ENCODE assay signal across 24 cellular contexts in genomic region chr1:171295821-171296220, GRCh38. TPM values are rescaled to one million over a fixed set of nuclear protein-coding genes. Genes with fewer than 3 reads are reported as not detected.
DNase-seq lines count a peak whose midpoint lies in the region; ATAC-seq, FAIRE-seq and TF ChIP-seq lines count a peak whose summit lies in the region.
"Had no signal": no experiment of that assay in that cellular context is flagged by ENCODE, and none has a peak within 500 bp of the region (broad histone marks: within the 10 kb centered on the region; RNA-seq: fewer than 3 reads in every experiment).

No MANE protein-coding gene starts in this region.

- H3K79me2 ChIP-seq in GM23338 (replicated peaks; ENCODE audit: insufficient read depth): no peaks in the 10 kb centered on the region
- no peaks in the 10 kb centered on the region for H3K79me2 ChIP-seq in H1 (ENCODE audit: control insufficient read depth in 1 of 2, insufficient read depth in 2 of 2, low read length in 2 of 2)

- FAIRE-seq in H1 (lab: Jason Lieb, UNC): no peak
- FAIRE-seq: A549, H54 had no signal

- peak overlapping the region; percentile 84; the same call in 1 of the 2 replicates for H2BK20ac ChIP-seq in H1 (ENCODE audit: low read length)

- H4K91ac ChIP-seq in H1 (replicated peaks; ENCODE audit: insufficient read length, low read length): no peak overlapping the region

- H3K4me1 Mint-ChIP-seq in GM23338: peaks cover 59% of the 10 kb centered on the region

- no peaks in the 10 kb centered on the region for H3K36me3 ChIP-seq in GM23338 (ENCODE audit: insufficient read depth)
- H3K36me3 ChIP-seq in H1 (ENCODE audit: control insufficient read depth in 2 of 4, insufficient read depth in 4 of 4, low read length in 3 of 4): no peaks in the 10 kb centered on the region
- H3K36me3 ChIP-seq in vagina: no peaks in the 10 kb centered on the region
- no peaks in the 10 kb centered on the region for H3K36me3 ChIP-seq in SJCRH30
- H3K36me3 ChIP-seq: BE2C, SJSA1 had no signal

- TF ChIP-seq EP300 in H1 (IDR thresholded peaks at IDR 0.05; ENCODE audit: borderline replicate concordance in 1 of 2, low read depth in 2 of 2, low read length in 2 of 2): no peak

- 95% methylated on average over 3 of the region's 3 CpGs; no CpG with 5 or more reads in 1 of the 2 experiments for WGBS in H1 (ENCODE audit: extremely low coverage in 1 of 2, insufficient coverage in 1 of 2, insufficient read length in 1 of 2, insufficient replicate concordance in 2 of 2, low coverage in 1 of 2, low lambda C conversion rate in 2 of 2, missing lambda C conversion rate in 1 of 2), 2 experiments

- no peak overlapping the region for H2BK12ac ChIP-seq in H1 (ENCODE audit: low read depth, low read length)

- no peaks in the 10 kb centered on the region for H3K9me3 ChIP-seq in H1 (ENCODE audit: insufficient read depth in 2 of 2, low read depth in 1 of 2, low read length in 1 of 2)
- peaks cover 10% of the 10 kb centered on the region for H3K9me3 ChIP-seq in vagina
- no peaks in the 10 kb centered on the region for H3K9me3 ChIP-seq in SJCRH30 (replicated peaks)
- H3K9me3 ChIP-seq: BE2C, SJSA1 had no signal

- H3K23me2 ChIP-seq in H1 (ENCODE audit: low read depth, low read length): no peaks in the 10 kb centered on the region

- H3K27ac ChIP-seq in GM23338 (ENCODE audit: low read depth): no peak overlapping the region
- no peak overlapping the region for H3K27ac ChIP-seq in H1 (ENCODE audit: low read depth, low read length)
- H3K27ac ChIP-seq in vagina: peak overlapping the region; percentile 46
- no peak overlapping the region for H3K27ac ChIP-seq in SJCRH30
- H3K27ac ChIP-seq: A549, PC-9, SJSA1 had no signal

- H2BK15ac ChIP-seq in H1 (ENCODE audit: low read length): no peak overlapping the region

- H3K9me2 ChIP-seq in GM23338 (ENCODE audit: insufficient read depth): peaks cover 4% of the 10 kb centered on the region; the same call in 1 of the 2 replicates

- H3K14ac ChIP-seq in H1 (ENCODE audit: insufficient read length): no peak overlapping the region

- DNase-seq in EH (ENCODE audit: low read depth): peak; percentile 83
- no peak for DNase-seq in GM23338 (ENCODE audit: low spot score)
- DNase-seq in H1 (ENCODE audit: low read depth in 1 of 2, low spot score in 2 of 2): no peak
- peak in 1 of 2 donors; percentile 44 for DNase-seq in vagina (ENCODE audit: extremely low spot score in 2 of 2)
- DNase-seq in SJCRH30: no peak
- no peak for DNase-seq in activated CD8-positive, alpha-beta memory T cell treated with anti-CD3 and anti-CD28 coated beads, Interleukin-2, amount 50 U/mL, for 48 hours
- DNase-seq: BE2C, Calu3, DMS79 treated with DMSO at 0.1 percent for 48 hours, KBM-7, NCI-H1105 treated with DMSO at 0.1 percent for 48 hours, NCI-H146, NCI-H2029, NCI-H446, NCI-H524 treated with DMSO at 0.1 percent for 48 hours, NCI-H774, PC-9 had no signal

- peaks cover 5% of the 10 kb centered on the region; the same call in 2 of the 3 replicates for H3K36me3 Mint-ChIP-seq in GM23338 (ENCODE audit: low read depth)

- no peak overlapping the region for H4K8ac ChIP-seq in H1 (ENCODE audit: extremely low read depth, insufficient read depth, low read length)

- H3K4me1 ChIP-seq in GM23338 (ENCODE audit: insufficient read depth) (peaks cover 55% of the 10 kb centered on the region), H1 (replicated peaks in 1 of 4; ENCODE audit: control insufficient read depth in 3 of 4, insufficient read depth in 4 of 4, low read length in 3 of 4) (peaks cover 5 to 30% (median 16%) of the 10 kb centered on the region in 4 experiments; a peak in 6 of 7 replicates), vagina (peaks cover 5% of the 10 kb centered on the region), SJCRH30 (peaks cover 5% of the 10 kb centered on the region)
- H3K4me1 ChIP-seq: A549, BE2C, SJSA1 had no signal

- TF ChIP-seq POLR2A in H1 (IDR thresholded peaks at IDR 0.05; ENCODE audit: control extremely low read depth in 1 of 2, low read depth in 2 of 2, low read length in 2 of 2): no peak
- TF ChIP-seq POLR2A in vagina (IDR thresholded peaks at IDR 0.05): no peak

- TF ChIP-seq CTCF in GM23338 (conservative IDR thresholded peaks at IDR 0.05; ENCODE audit: low read depth in 2 of 2) (no peak), H1 (IDR thresholded peaks at IDR 0.05; ENCODE audit: control extremely low read depth in 1 of 3, insufficient read depth in 1 of 3, low read depth in 1 of 3, low read length in 3 of 3) (no peak), vagina (IDR thresholded peaks at IDR 0.05) (no peak)

- no peak overlapping the region for H3K18ac ChIP-seq in H1 (ENCODE audit: extremely low read depth, low read length)

- H2AFZ ChIP-seq in GM23338 (no peak overlapping the region), H1 (ENCODE audit: low read length) (no peak overlapping the region)
- H2AFZ ChIP-seq: PC-9 had no signal

- intact Hi-C loops in vagina (cut with DNase I): no loop called here

- CTCF ChIA-PET in H1 (lab: Charles Lee; ENCODE audit: partially characterized antibody): interaction anchor here (0.7 to 6.0 kb wide), 10 partner anchors 10 to 108 kb away, joined by 3 to 45 read pairs (median 5); partner anchors contain the start of gene FMO4

- no peak overlapping the region for H2AK5ac ChIP-seq in H1 (ENCODE audit: low read depth, low read length)

- no peak overlapping the region for H2BK5ac ChIP-seq in H1 (ENCODE audit: low read depth, low read length)

- H3K4me3 ChIP-seq in GM23338 (no peak overlapping the region), H1 (ENCODE audit: extremely low read depth in 1 of 4, insufficient read depth in 2 of 4, low read depth in 3 of 4, low read length in 4 of 4) (no peak overlapping the region), vagina (no peak overlapping the region), SJCRH30 (no peak overlapping the region)
- H3K4me3 ChIP-seq: A549, PC-9, SJSA1 had no signal

- no peak overlapping the region for H3K27ac Mint-ChIP-seq in GM23338

- POLR2A ChIA-PET in H1 (lab: Charles Lee; ENCODE audit: partially characterized antibody): no interaction called here

- no peak overlapping the region for H3K4ac ChIP-seq in H1 (replicated peaks; ENCODE audit: insufficient read length, low read depth, low read length)

- H3K27me3 Mint-ChIP-seq in GM23338 (ENCODE audit: insufficient read depth, low read depth, poor library complexity): peaks cover 5% of the 10 kb centered on the region

- TF ChIP-seq RAD21 in H1 (IDR thresholded peaks at IDR 0.05 in 1 of 2, conservative IDR thresholded peaks at IDR 0.05 in 1 of 2; ENCODE audit: low read depth in 2 of 2, low read length in 2 of 2): no peak

- H4K5ac ChIP-seq in H1 (ENCODE audit: insufficient read length, low read depth, low read length): no peak overlapping the region

- no peaks in the 10 kb centered on the region for H3F3A ChIP-seq in GM23338 (replicated peaks; ENCODE audit: low read depth)

- H4K20me1 ChIP-seq in GM23338 (replicated peaks; ENCODE audit: insufficient read depth) (no peaks in the 10 kb centered on the region), H1 (replicated peaks in 1 of 2; ENCODE audit: control insufficient read depth in 1 of 2, insufficient read depth in 2 of 2, low read length in 2 of 2) (no peaks in the 10 kb centered on the region)

- H3K27me3 ChIP-seq in GM23338 (ENCODE audit: insufficient read depth): no peaks in the 10 kb centered on the region
- H3K27me3 ChIP-seq in H1 (replicated peaks in 1 of 4; ENCODE audit: control insufficient read depth in 3 of 4, extremely low read depth in 1 of 4, insufficient read depth in 3 of 4, low read length in 3 of 4): no peaks in the 10 kb centered on the region
- H3K27me3 ChIP-seq in vagina: no peaks in the 10 kb centered on the region
- no peaks in the 10 kb centered on the region for H3K27me3 ChIP-seq in SJCRH30
- H3K27me3 ChIP-seq: BE2C, SJSA1 had no signal

- H3K4me3 Mint-ChIP-seq in GM23338: no peak overlapping the region

- H3K9me3 Mint-ChIP-seq in GM23338: peaks cover 5% of the 10 kb centered on the region; the same call in 2 of the 3 replicates

- H3K23ac ChIP-seq in H1 (ENCODE audit: insufficient read length): no peak overlapping the region

- H3K9ac ChIP-seq in H1 (replicated peaks in 1 of 4; ENCODE audit: extremely low read depth in 1 of 4, low read depth in 3 of 4, low read length in 3 of 4): no peak overlapping the region

- H3K4me2 ChIP-seq in GM23338: peak overlapping the region; percentile 14; the same call in 1 of the 2 replicates
- no peak overlapping the region for H3K4me2 ChIP-seq in H1 (ENCODE audit: insufficient read depth in 1 of 2, low read depth in 2 of 2, low read length in 2 of 2)
- H3K4me2 ChIP-seq: A549, PC-9 had no signal

- peak overlapping the region; percentile 97 for H2BK120ac ChIP-seq in H1 (replicated peaks; ENCODE audit: low read depth, low read length)

- ATAC-seq in GM23338: no peak
- no peak for ATAC-seq in GM18858 (IDR thresholded peaks at IDR 0.05; ENCODE audit: unreplicated experiment)
- ATAC-seq: A549, Right ventricle myocardium inferior had no signal

- H3K56ac ChIP-seq in H1 (replicated peaks; ENCODE audit: insufficient read length, low read depth, low read length): no peak overlapping the region

- H3K79me1 ChIP-seq in H1 (ENCODE audit: low read depth, low read length): no peaks in the 10 kb centered on the region

RNA-seq across cellular contexts. Expression of gene FMO4, which starts 18.2 kb away (rescaled TPM):
- 1.0 and 3.4 TPM in 2 replicates for total RNA-seq in GM23338 (2014; rRNA removed; shearing (Covaris generic))
- polyA plus RNA-seq in GM23338 (2016; fragmentation: Nextera tagmentation; extraction: Ambion mirVana) (2.4 and 3.1 TPM in 2 replicates), H1 (2011; rRNA removed) (0.88 and 1.5 TPM in 2 replicates)
- 2.2 and 2.3 TPM in 2 replicates for total RNA-seq in H1 (2021; fragmentation: NEBNext Ultra II Directional; extraction: Animal tissue kit (Norgen Biotek cat#: 25700))
- polyA plus RNA-seq in H1 (2011; cell fraction: cytosol; rRNA removed): 2.0 TPM
- 0.86 TPM for polyA plus RNA-seq in H1 (2011; cell fraction: nucleus; rRNA removed)
- polyA plus RNA-seq in H1 (2012, experiment 1 of 2): 1.3 to 1.7 TPM (median 1.4 TPM) in 4 replicates
- polyA plus RNA-seq in H1 (2012, experiment 2 of 2): 0.62 TPM
- 2.1 TPM for polyA plus RNA-seq in H1 (2013, experiment 1 of 2)
- 1.9 TPM for polyA plus RNA-seq in H1 (2013, experiment 2 of 2)
- polyA minus RNA-seq in H1 (2011; rRNA and poly(A)+ RNA removed): 1.4 and 1.9 TPM in 2 replicates
- polyA minus RNA-seq in H1 (2011; cell fraction: cytosol; rRNA and poly(A)+ RNA removed): 2.1 TPM
- 3.4 TPM for polyA minus RNA-seq in H1 (2011; cell fraction: nucleus; rRNA and poly(A)+ RNA removed)
- 0.98 TPM for total RNA-seq in vagina
- total RNA-seq in SJCRH30 (2014; rRNA removed; shearing (Covaris generic)): 0.87 and 1.4 TPM in 2 replicates

RNA-seq across cellular contexts. Expression of gene FMO1, which starts 47.5 kb away (rescaled TPM):
- total RNA-seq in GM23338 (2014; rRNA removed; shearing (Covaris generic)): not detected in 2 replicates
- polyA plus RNA-seq in GM23338 (2016; fragmentation: Nextera tagmentation; extraction: Ambion mirVana) (0.19 and 0.23 TPM in 2 replicates), H1 (2011; rRNA removed) (0.03 and 0.11 TPM in 2 replicates)
- total RNA-seq in H1 (2021; fragmentation: NEBNext Ultra II Directional; extraction: Animal tissue kit (Norgen Biotek cat#: 25700)): 0.36 TPM in 1 of 2 replicates, not detected in the other
- polyA plus RNA-seq in H1 (2011; cell fraction: cytosol; rRNA removed): 0.13 TPM
- 0.77 TPM for polyA plus RNA-seq in H1 (2011; cell fraction: nucleus; rRNA removed)
- polyA plus RNA-seq in H1 (2012, experiment 1 of 2): 0.11 to 0.27 TPM in 2 of 4 replicates, not detected in the others
- not detected for polyA plus RNA-seq in H1 (2012, experiment 2 of 2)
- 0.02 TPM for polyA plus RNA-seq in H1 (2013, experiment 1 of 2)
- polyA plus RNA-seq in H1 (2013, experiment 2 of 2): 0.04 TPM
- 0.47 TPM in 1 of 2 replicates, not detected in the other for polyA minus RNA-seq in H1 (2011; rRNA and poly(A)+ RNA removed)
- not detected for polyA minus RNA-seq in H1 (2011; cell fraction: cytosol; rRNA and poly(A)+ RNA removed)
- polyA minus RNA-seq in H1 (2011; cell fraction: nucleus; rRNA and poly(A)+ RNA removed): not detected
- total RNA-seq in vagina: 6.4 TPM
- not detected in 2 replicates for total RNA-seq in SJCRH30 (2014; rRNA removed; shearing (Covaris generic))
- total RNA-seq: Calu3, LHCN-M2, MCF 10A, PC-9, SJSA1 had no signal
- polyA plus RNA-seq: A549 had no signal
